ENCODE assay signal across 1 cellular context in genomic region chrX:12955882-12956703, GRCh38.
TF ChIP-seq lines count a peak whose summit lies in the region.

No MANE protein-coding gene starts in this region.

TF ChIP-seq in K562, 482 proteins besides CTCF, POLR2A, EP300 and RAD21 (continued from another document and continues in another):
- TF ChIP-seq ZHX1 (conservative IDR thresholded peaks at IDR 0.05; ENCODE audit: low read length) (no peak), HNRNPK (IDR thresholded peaks at IDR 0.05; ENCODE audit: low read depth, low read length, poor library complexity, severe bottlenecking) (no peak), GABPA (tag; conservative IDR thresholded peaks at IDR 0.05; ENCODE audit: low read depth) (0 out of 2 replicates have a peak, but pooled peaks have one; percentile 14), ZNF174 (CRISPR knock-in tag; IDR thresholded peaks at IDR 0.05) (no peak), IRF2 (CRISPR knock-in tag; IDR thresholded peaks at IDR 0.05) (no peak), ZNF354B (CRISPR knock-in tag; IDR thresholded peaks at IDR 0.05) (no peak), ADNP (tag; IDR thresholded peaks at IDR 0.05) (no peak), SMAD2 (IDR thresholded peaks at IDR 0.05; ENCODE audit: low read depth, low read length) (no peak), FOXJ2 (tag; IDR thresholded peaks at IDR 0.05) (peak; percentile 67; the same call in 1 of the 2 replicates), POLR3G (IDR thresholded peaks at IDR 0.05; ENCODE audit: extremely low read depth, insufficient read length, insufficient replicate concordance) (no peak), SLC30A9 (CRISPR knock-in tag; IDR thresholded peaks at IDR 0.05) (no peak), RFX7 (CRISPR knock-in tag; IDR thresholded peaks at IDR 0.05) (no peak), CEBPG (CRISPR knock-in tag; IDR thresholded peaks at IDR 0.05) (peak; percentile 97), CEBPG (tag; conservative IDR thresholded peaks at IDR 0.05 in 1 of 2, IDR thresholded peaks at IDR 0.05 in 1 of 2) (peak; percentile 89 to 96), AFF1 (IDR thresholded peaks at IDR 0.05; ENCODE audit: low read depth in 1 of 2, partially characterized antibody in 2 of 2) (no peak), WHSC1 (IDR thresholded peaks at IDR 0.05; ENCODE audit: low read length) (no peak), ZFP1 (CRISPR knock-in tag; IDR thresholded peaks at IDR 0.05) (no peak; the same call in 1 of the 2 replicates), ZBTB43 (CRISPR knock-in tag; IDR thresholded peaks at IDR 0.05) (no peak), STAT5A (IDR thresholded peaks at IDR 0.05; ENCODE audit: borderline replicate concordance, low read length) (no peak), ARNT (IDR thresholded peaks at IDR 0.05) (no peak; a peak in 1 of 4 replicates), EZH2 (IDR thresholded peaks at IDR 0.05; ENCODE audit: borderline replicate concordance, low read depth, low read length) (no peak), PBX2 (CRISPR knock-in tag; IDR thresholded peaks at IDR 0.05; ENCODE audit: low read depth) (no peak), PBX2 (tag; conservative IDR thresholded peaks at IDR 0.05; ENCODE audit: low read depth) (0 out of 2 replicates have a peak, but pooled peaks have one; percentile 8), XRCC3 (IDR thresholded peaks at IDR 0.05) (no peak), ZNF263 (CRISPR knock-in tag; IDR thresholded peaks at IDR 0.05; ENCODE audit: borderline replicate concordance) (no peak), NELFE (IDR thresholded peaks at IDR 0.05; ENCODE audit: insufficient read depth, insufficient read length) (no peak), HNRNPLL (IDR thresholded peaks at IDR 0.05; ENCODE audit: low read depth, low read length, poor library complexity, severe bottlenecking) (no peak), SRSF9 (IDR thresholded peaks at IDR 0.05; ENCODE audit: borderline replicate concordance, low read depth, low read length) (no peak), NFXL1 (CRISPR knock-in tag; IDR thresholded peaks at IDR 0.05) (no peak), ZNF780A (CRISPR knock-in tag; IDR thresholded peaks at IDR 0.05) (0 out of 2 replicates have a peak, but pooled peaks have one; percentile 6), CEBPB (tag; IDR thresholded peaks at IDR 0.05) (peak; percentile 92), HDAC3 (IDR thresholded peaks at IDR 0.05; ENCODE audit: borderline replicate concordance, partially characterized antibody) (no peak), BRF2 (IDR thresholded peaks at IDR 0.05; ENCODE audit: borderline replicate concordance, insufficient read depth, insufficient read length) (no peak), LEF1 (IDR thresholded peaks at IDR 0.05) (peak; percentile 52; the same call in 1 of the 2 replicates), TAF1 (IDR thresholded peaks at IDR 0.05; ENCODE audit: control insufficient read depth, extremely low read depth, insufficient read depth, low read length, severe bottlenecking) (no peak), ZNF134 (CRISPR knock-in tag; conservative IDR thresholded peaks at IDR 0.05) (peak; percentile 63), ARHGAP35 (IDR thresholded peaks at IDR 0.05; ENCODE audit: partially characterized antibody) (no peak), ZNF518B (CRISPR knock-in tag; IDR thresholded peaks at IDR 0.05) (no peak), SUPT5H (IDR thresholded peaks at IDR 0.05) (peak; percentile 18), ZSCAN32 (CRISPR knock-in tag; IDR thresholded peaks at IDR 0.05) (peak; percentile 90), CUX1 (CRISPR knock-in tag; IDR thresholded peaks at IDR 0.05) (peak; percentile 81), NFIC (IDR thresholded peaks at IDR 0.05) (peak; percentile 78), TRIM24 (IDR thresholded peaks at IDR 0.05) (peak in 1 of 2 experiments; percentile 59; a peak in 1 of 4 replicates), ZNF232 (CRISPR knock-in tag; IDR thresholded peaks at IDR 0.05) (no peak), GTF2A2 (tag; IDR thresholded peaks at IDR 0.05) (peak; percentile 73)
